ENCODE assay signal across 11 cellular contexts in the genomic region with DNA sequence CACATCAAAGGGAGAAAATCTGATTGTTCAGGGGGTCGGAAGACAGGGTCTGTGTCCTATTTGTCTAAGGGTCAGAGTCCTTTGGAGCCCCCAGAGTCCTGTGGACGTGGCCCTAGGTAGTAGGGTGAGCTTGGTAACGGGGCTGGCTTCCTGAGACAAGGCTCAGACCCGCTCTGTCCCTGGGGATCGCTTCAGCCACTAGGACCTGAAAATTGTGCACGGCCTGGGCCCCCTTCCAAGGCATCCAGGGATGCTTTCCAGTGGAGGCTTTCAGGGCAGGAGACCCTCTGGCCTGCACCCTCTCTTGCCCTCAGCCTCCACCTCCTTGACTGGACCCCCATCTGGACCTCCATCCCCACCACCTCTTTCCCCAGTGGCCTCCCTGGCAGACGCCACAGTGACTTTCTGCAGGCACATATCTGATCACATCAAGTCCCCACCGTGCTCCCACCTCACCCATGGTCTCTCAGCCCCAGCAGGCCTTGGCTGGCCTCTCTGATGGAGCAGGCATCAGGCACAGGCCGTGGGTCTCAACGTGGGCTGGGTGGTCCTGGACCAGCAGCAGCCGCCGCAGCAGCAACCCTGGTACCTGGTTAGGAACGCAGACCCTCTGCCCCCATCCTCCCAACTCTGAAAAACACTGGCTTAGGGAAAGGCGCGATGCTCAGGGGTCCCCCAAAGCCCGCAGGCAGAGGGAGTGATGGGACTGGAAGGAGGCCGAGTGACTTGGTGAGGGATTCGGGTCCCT. TPM values are rescaled to one million over a fixed set of nuclear protein-coding genes. Genes with fewer than 3 reads are reported as not detected.
DNase-seq lines count a peak whose midpoint lies in the region; ATAC-seq and TF ChIP-seq lines count a peak whose summit lies in the region.
"Had no signal": no experiment of that assay in that cellular context is flagged by ENCODE, and none has a peak within 500 bp of the region (broad histone marks: within the 10 kb centered on the region; RNA-seq: fewer than 3 reads in every experiment).

No MANE protein-coding gene starts in this region.

- peaks cover 38% of the 10 kb centered on the region for H3K27me3 Mint-ChIP-seq in T-helper 2 cell treated with Interferon-gamma antibody and Interleukin-4, amounts not matched to agents 5 μg/mL and 100 μg/mL, for 36 hours (ENCODE audit: low read depth)
- H3K27me3 Mint-ChIP-seq in IgD-negative memory B cell (peaks cover 8% of the 10 kb centered on the region), endodermal cell (ENCODE audit: insufficient read depth) (peaks cover 67% of the 10 kb centered on the region)

- DNase-seq in T-helper 2 cell treated with Interferon-gamma antibody and Interleukin-4, amounts not matched to agents 5 μg/mL and 100 μg/mL, for 36 hours (ENCODE audit: low spot score) = no peak
- DNase-seq in T-helper 2 cell (no peak), endodermal cell (no peak), sigmoid colon (peak; percentile 61), NCI-H1694 (lab: John Stamatoyannopoulos, UW) (no peak)
- DNase-seq in activated CD4-positive, alpha-beta T cell treated with anti-CD3 and anti-CD28 coated beads for 48 hours = no peak
- DNase-seq: activated CD4-positive, CD25-positive, alpha-beta regulatory T cell; activated T-cell treated with anti-CD3 and anti-CD28 coated beads, Interleukin-2, amount 50 U/mL, for 1 hour; left cardiac atrium had no signal

- TF ChIP-seq POLR2A in sigmoid colon (IDR thresholded peaks at IDR 0.05) = no peak

- H3K27me3 ChIP-seq in endodermal cell (ENCODE audit: control insufficient read depth, insufficient read depth, low read length, poor library complexity, severe bottlenecking) (peaks cover 53% of the 10 kb centered on the region), sigmoid colon (peaks cover 20 to 76% (median 56%) of the 10 kb centered on the region in 3 donors)

- H3K4me3 Mint-ChIP-seq in T-helper 2 cell treated with Interferon-gamma antibody and Interleukin-4, amounts not matched to agents 5 μg/mL and 100 μg/mL, for 36 hours = peak overlapping the region; percentile 28
- H3K4me3 Mint-ChIP-seq in IgD-negative memory B cell (peak overlapping the region; percentile 12 to 78 (median 35)), endodermal cell (peak overlapping the region; percentile 52)

- TF ChIP-seq CTCF in endodermal cell (conservative IDR thresholded peaks at IDR 0.05) = no peak
- no peak for TF ChIP-seq CTCF in sigmoid colon (IDR thresholded peaks at IDR 0.05)

- H3K4me1 ChIP-seq in endodermal cell (ENCODE audit: control insufficient read depth, insufficient read depth, low read length) (no peaks in the 10 kb centered on the region), sigmoid colon (peaks cover 0 to 17% (median 15%) of the 10 kb centered on the region in 4 donors)

- H3K4me1 Mint-ChIP-seq in T-helper 2 cell treated with Interferon-gamma antibody and Interleukin-4, amounts not matched to agents 5 μg/mL and 100 μg/mL, for 36 hours (ENCODE audit: low read depth) = peaks cover 7% of the 10 kb centered on the region
- peaks cover 6 to 13% (median 6%) of the 10 kb centered on the region in 3 donors for H3K4me1 Mint-ChIP-seq in IgD-negative memory B cell
- peaks cover 3% of the 10 kb centered on the region for H3K4me1 Mint-ChIP-seq in endodermal cell

- TF ChIP-seq EP300 in sigmoid colon (IDR thresholded peaks at IDR 0.05) = no peak

- no peak overlapping the region for H3K27ac ChIP-seq in endodermal cell (ENCODE audit: low read depth, low read length)
- H3K27ac ChIP-seq in sigmoid colon = no peak overlapping the region

- H3K9me3 ChIP-seq in endodermal cell (ENCODE audit: control insufficient read depth, low read length) (no peaks in the 10 kb centered on the region), sigmoid colon (no peaks in the 10 kb centered on the region)

- intact Hi-C loops in sigmoid colon (cut with DNase I) = no loop called here

- WGBS in endodermal cell (ENCODE audit: insufficient coverage in 1 of 2, insufficient read length in 1 of 2), 2 experiments = 76% methylated on average over 10 to 18 of the region's 18 CpGs
- WGBS in sigmoid colon, 2 donors = 69 to 72% methylated on average over 18 of the region's 18 CpGs

- H3K27ac Mint-ChIP-seq in T-helper 2 cell treated with Interferon-gamma antibody and Interleukin-4, amounts not matched to agents 5 μg/mL and 100 μg/mL, for 36 hours = no peak overlapping the region
- H3K27ac Mint-ChIP-seq in IgD-negative memory B cell (no peak overlapping the region), endodermal cell (no peak overlapping the region)

- no peaks in the 10 kb centered on the region for H3K36me3 Mint-ChIP-seq in T-helper 2 cell treated with Interferon-gamma antibody and Interleukin-4, amounts not matched to agents 5 μg/mL and 100 μg/mL, for 36 hours (ENCODE audit: low read depth)
- H3K36me3 Mint-ChIP-seq in IgD-negative memory B cell (no peaks in the 10 kb centered on the region), endodermal cell (ENCODE audit: low read depth) (no peaks in the 10 kb centered on the region)

- H3K36me3 ChIP-seq in endodermal cell (ENCODE audit: control insufficient read depth, insufficient read depth, low read length) (no peaks in the 10 kb centered on the region), sigmoid colon (no peaks in the 10 kb centered on the region)

- ATAC-seq in GM19395 (IDR thresholded peaks at IDR 0.05; ENCODE audit: unreplicated experiment) = no peak

- no peak overlapping the region for H3K4me3 ChIP-seq in endodermal cell (ENCODE audit: low read length)
- H3K4me3 ChIP-seq in sigmoid colon = no peak overlapping the region

- no peak overlapping the region for H3K9ac ChIP-seq in endodermal cell (ENCODE audit: extremely low read depth, low read length, poor library complexity, severe bottlenecking)

- no peaks in the 10 kb centered on the region for H3K9me3 Mint-ChIP-seq in T-helper 2 cell treated with Interferon-gamma antibody and Interleukin-4, amounts not matched to agents 5 μg/mL and 100 μg/mL, for 36 hours
- no peaks in the 10 kb centered on the region for H3K9me3 Mint-ChIP-seq in IgD-negative memory B cell
- no peaks in the 10 kb centered on the region for H3K9me3 Mint-ChIP-seq in endodermal cell

RNA-seq across cellular contexts. Expression of a gene that starts 3.8 kb away (rescaled TPM):
- not detected for polyA plus RNA-seq in IgD-negative memory B cell
- total RNA-seq in endodermal cell = under 1 TPM; 0.46 to 0.51 TPM
- 1.0 TPM for polyA plus RNA-seq in endodermal cell (2013, experiment 1 of 2)
- polyA plus RNA-seq in endodermal cell (2013, experiment 2 of 2) = 0.66 TPM
- not detected for total RNA-seq in sigmoid colon
- polyA plus RNA-seq in sigmoid colon = 1 to 10 TPM; 1.4 to 7.8 (median 1.8) TPM
- total RNA-seq: left cardiac atrium had no signal

RNA-seq across cellular contexts. Expression of a gene that starts 34.3 kb away (rescaled TPM):
- 66.8 TPM for polyA plus RNA-seq in IgD-negative memory B cell
- total RNA-seq in endodermal cell = 10 to 100 TPM; 27.9 to 31.6 TPM
- polyA plus RNA-seq in endodermal cell (2013, experiment 1 of 2) = 16.3 TPM
- 15.5 TPM for polyA plus RNA-seq in endodermal cell (2013, experiment 2 of 2)
- 10 to 100 TPM; 39.9 to 52.2 (median 47.7) TPM for total RNA-seq in sigmoid colon
- polyA plus RNA-seq in sigmoid colon = 10 to 100 TPM in 1 of 3 donors, 1 to 10 TPM in 2; 9.0 to 10.4 (median 9.2) TPM
